ENCODE assay signal across 31 cellular contexts in the genomic region with DNA sequence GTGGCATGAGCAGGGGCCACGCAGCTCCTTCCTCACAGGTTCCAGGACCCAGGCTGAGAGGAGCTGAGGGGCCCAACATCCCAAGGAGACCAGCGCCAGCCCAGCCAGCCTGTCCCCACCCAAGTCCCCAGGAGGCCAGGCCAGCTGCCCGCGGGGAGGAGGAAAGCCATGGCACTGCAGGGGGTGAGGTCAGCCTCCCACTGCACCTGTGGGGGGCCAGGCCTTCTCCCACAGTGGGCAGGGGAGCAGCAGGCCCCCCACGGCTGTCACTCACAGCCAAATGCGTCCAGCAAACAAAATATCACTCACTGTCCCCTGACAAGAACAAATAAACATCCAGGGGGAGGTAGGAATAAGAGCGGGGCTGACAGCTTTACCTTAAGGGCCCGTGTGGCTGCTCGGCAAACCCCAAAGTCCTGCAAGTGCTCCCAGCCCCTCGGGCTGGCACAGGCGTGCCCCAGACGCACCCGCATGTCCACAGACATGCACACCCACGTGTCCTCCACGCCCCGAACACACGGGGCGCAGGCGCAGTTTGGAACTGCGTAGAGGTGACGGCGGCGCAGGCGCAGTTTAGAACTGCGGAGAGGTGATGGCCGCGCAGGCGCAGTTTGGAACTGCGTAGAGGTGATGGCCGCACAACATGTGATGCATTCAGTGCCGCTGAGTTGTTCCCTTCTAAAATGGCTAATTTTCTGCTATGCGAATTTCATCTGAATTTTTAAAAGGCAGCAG.
"Had no signal": no experiment of that assay in that cellular context is flagged by ENCODE, and none has a peak within 500 bp of the region (broad histone marks: within the 10 kb centered on the region; RNA-seq: fewer than 3 reads in every experiment).

No MANE protein-coding gene starts in this region.

- ATAC-seq: activated CD4-positive, alpha-beta T cell treated with anti-CD3 and anti-CD28 coated beads for 36 hours; activated CD8-positive, alpha-beta memory T cell treated with anti-CD3 and anti-CD28 coated beads, Interleukin-2, amount 10 ng/mL, durations not matched to agents 7 days and 5 days; activated CD8-positive, alpha-beta T cell treated with anti-CD3 and anti-CD28 coated beads, Interleukin-2, amount 10 ng/mL, durations not matched to agents 7 days and 5 days; activated naive CD4-positive, alpha-beta T cell treated with anti-CD3 and anti-CD28 coated beads, Interleukin-2, amount 50 U/mL, for 72 hours; body of pancreas; effector memory CD8-positive, alpha-beta T cell; gastroesophageal sphincter; left ventricle myocardium superior; stimulated activated memory B cell treated with anti-CD40 and anti-IgM and Interleukin-4, amounts not matched to agents 10 μg/mL and 1 μg/mL and 100 μg/mL, for 72 hours; stimulated activated naive CD8-positive, alpha-beta T cell treated with anti-CD3 and anti-CD28 coated beads, Interleukin-15, amount 100 ng/mL, for 72 hours had no signal

- H3K27ac ChIP-seq: body of pancreas, cardiac muscle cell, coronary artery, dorsolateral prefrontal cortex, gastroesophageal sphincter, hepatocyte, neutrophil, sigmoid colon, thyroid gland, upper lobe of left lung had no signal

- H3K79me2 ChIP-seq: hepatocyte had no signal

- H3K4me2 ChIP-seq: hepatocyte had no signal

- H2AFZ ChIP-seq: hepatocyte had no signal

- H3K4me1 ChIP-seq: body of pancreas, thyroid gland, upper lobe of left lung had no signal

- H3K27me3 ChIP-seq: body of pancreas, cardiac muscle cell, hepatocyte, neutrophil, thyroid gland, upper lobe of left lung had no signal

- FAIRE-seq: small intestine had no signal

- H3K9me3 ChIP-seq: neutrophil, sigmoid colon, thyroid gland had no signal

- H3K36me3 ChIP-seq: cardiac muscle cell, gastroesophageal sphincter, neutrophil, sigmoid colon, thyroid gland, upper lobe of left lung had no signal

- H3K4me3 ChIP-seq: body of pancreas, cardiac muscle cell, coronary artery, dorsolateral prefrontal cortex, gastroesophageal sphincter, hepatocyte, sigmoid colon, thyroid gland, upper lobe of left lung had no signal

- DNase-seq: activated CD4-positive, alpha-beta T cell treated with anti-CD3 and anti-CD28 coated beads for 36 hours; activated CD4-positive, CD25-positive, alpha-beta regulatory T cell; activated CD8-positive, alpha-beta memory T cell treated with anti-CD3 and anti-CD28 coated beads, Interleukin-2, amount 10 ng/mL, durations not matched to agents 7 days and 5 days; activated CD8-positive, alpha-beta T cell treated with anti-CD3 and anti-CD28 coated beads, Interleukin-2, amount 10 ng/mL, durations not matched to agents 7 days and 5 days; activated naive CD4-positive, alpha-beta T cell; activated T-cell treated with anti-CD3 and anti-CD28 coated beads, Interleukin-2, amount 50 U/mL, for 48 hours; anterior cingulate cortex; body of pancreas; dorsolateral prefrontal cortex; effector memory CD8-positive, alpha-beta T cell; erythroblast; islet precursor cell; left ventricle myocardium superior; mammary epithelial cell; retina; sigmoid colon; small intestine; stimulated activated CD4-positive, alpha-beta T cell treated with anti-CD3 and anti-CD28 coated beads, Interleukin-1b, Interleukin-23, amount 100 ng/mL, for 48 hours; stimulated activated CD4-positive, alpha-beta T cell treated with anti-CD3 and anti-CD28 coated beads, Interleukin-4, amount 100 ng/mL, for 4 hours; stimulated activated CD8-positive, alpha-beta memory T cell treated with anti-CD3 and anti-CD28 coated beads, Interleukin-4, amount 100 ng/mL, for 48 hours; stimulated activated naive CD8-positive, alpha-beta T cell treated with anti-CD3 and anti-CD28 coated beads, Interleukin-15, amount 100 ng/mL, for 72 hours; substantia nigra; thyroid gland had no signal
